ENCODE assay signal across 14 cellular contexts in the genomic region with DNA sequence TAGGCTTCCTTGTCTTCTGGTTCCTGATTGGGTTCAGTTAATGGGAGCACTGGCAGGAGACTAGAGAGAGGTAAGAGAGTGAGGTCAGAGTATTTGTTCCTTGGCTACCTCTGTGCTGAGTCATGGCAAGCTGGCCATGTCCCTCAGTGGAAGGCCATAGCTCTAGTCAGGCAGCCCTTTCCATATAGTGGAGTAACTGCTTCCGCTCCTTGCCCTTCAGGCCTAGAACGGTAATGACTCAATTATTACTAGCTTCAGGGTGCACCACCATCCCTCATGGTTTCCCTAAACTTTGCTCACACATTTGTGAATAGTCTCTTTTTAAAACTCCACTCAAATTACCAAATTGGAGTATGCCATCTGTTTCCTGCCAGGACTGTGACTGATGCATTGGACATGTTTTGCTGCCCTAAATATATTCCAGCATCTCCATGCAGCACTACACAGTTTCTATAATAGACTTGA. TPM values are rescaled to one million over a fixed set of nuclear protein-coding genes. Genes with fewer than 3 reads are reported as not detected.
DNase-seq lines count a peak whose midpoint lies in the region; ATAC-seq and TF ChIP-seq lines count a peak whose summit lies in the region.
"Had no signal": no experiment of that assay in that cellular context is flagged by ENCODE, and none has a peak within 500 bp of the region (broad histone marks: within the 10 kb centered on the region; RNA-seq: fewer than 3 reads in every experiment).

No MANE protein-coding gene starts in this region.

- TF ChIP-seq POLR2A in transverse colon (IDR thresholded peaks at IDR 0.05) = no peak

- in situ Hi-C loops in transverse colon (cut with MboI; ENCODE audit: low pct_ligation_motif_present in 1 of 4, low pct_unique_long_range_greater_than_20kb in 1 of 4, low sequenced_read_pairs in 3 of 4) = loop anchor here in 1 of 4 donors (10.0 kb wide), 1 partner anchor 88 kb away; no protein-coding TSS in a partner anchor

- no peak overlapping the region for H3K4me3 ChIP-seq in transverse colon
- H3K4me3 ChIP-seq: pancreas had no signal

- TF ChIP-seq CTCF in transverse colon (IDR thresholded peaks at IDR 0.05) = no peak

- no peaks in the 10 kb centered on the region for H3K9me3 ChIP-seq in transverse colon
- H3K9me3 ChIP-seq: pancreas had no signal

- intact Hi-C loops in transverse colon (cut with DNase I; ENCODE audit: low total_unique reads) = no loop called here

- no peaks in the 10 kb centered on the region for H3K27me3 ChIP-seq in transverse colon
- H3K27me3 ChIP-seq: pancreas had no signal

- peak; percentile 89 for ATAC-seq in esophagus mucosa
- no peak for ATAC-seq in GM21423 (IDR thresholded peaks at IDR 0.05; ENCODE audit: unreplicated experiment)
- no peak for ATAC-seq in GM18502 (IDR thresholded peaks at IDR 0.05; ENCODE audit: poor library complexity, unreplicated experiment)

- no peak overlapping the region for H3K27ac ChIP-seq in transverse colon
- H3K27ac ChIP-seq: pancreas had no signal

- 82 to 100% methylated on average over 1 to 2 of the region's 2 CpGs for WGBS in transverse colon (ENCODE audit: low coverage in 1 of 2), 2 donors

- no peaks in the 10 kb centered on the region for H3K36me3 ChIP-seq in transverse colon
- H3K36me3 ChIP-seq: pancreas had no signal

- DNase-seq in GM04503 (ENCODE audit: low read depth) = peak; percentile 70
- DNase-seq in RKO (ENCODE audit: low spot score) = peak; percentile 36
- DNase-seq in pulmonary artery endothelial cell (ENCODE audit: low read depth, low spot score) = peak; percentile 73
- no peak for DNase-seq in transverse colon
- DNase-seq in SHP77 (lab: John Stamatoyannopoulos, UW) = no peak
- DNase-seq: activated CD4-positive, CD25-positive, alpha-beta regulatory T cell treated with anti-CD3 and anti-CD28 coated beads, Interleukin-2, amount 50 U/mL, for 72 hours; activated gamma-delta T cell; DND-41; kidney; pancreas; SIG-M5 had no signal

- H3K4me1 ChIP-seq in transverse colon = no peaks in the 10 kb centered on the region
- H3K4me1 ChIP-seq: pancreas had no signal

- no peak for TF ChIP-seq EP300 in transverse colon (IDR thresholded peaks at IDR 0.05; ENCODE audit: low read depth)

RNA-seq across cellular contexts. Expression of a gene that starts 10.5 kb away (rescaled TPM):
- total RNA-seq in esophagus mucosa (24.8 TPM), pulmonary artery endothelial cell (34.4 and 44.2 TPM in 2 replicates), transverse colon (10 to 100 TPM; 20.9 to 70.5 (median 48.0) TPM)

RNA-seq across cellular contexts. Expression of a gene that starts 58.4 kb away (rescaled TPM):
- total RNA-seq in esophagus mucosa (36.1 TPM), pulmonary artery endothelial cell (23.7 and 41.0 TPM in 2 replicates), transverse colon (100 to 1,000 TPM in 1 of 4 donors, 10 to 100 TPM in 3; 36.2 to 304 (median 48.0) TPM)

Comparison
In these comparisons a context has a peak if more than half of its experiments do, and no peak if none do; other contexts are left out.
1. DNase-seq: peak in GM04503 (single experiment), RKO (single experiment) and pulmonary artery endothelial cell (single experiment); none in transverse colon (single experiment) and SHP77 (0 of 2).